ENCODE assay signal across 14 cellular contexts in the genomic region with DNA sequence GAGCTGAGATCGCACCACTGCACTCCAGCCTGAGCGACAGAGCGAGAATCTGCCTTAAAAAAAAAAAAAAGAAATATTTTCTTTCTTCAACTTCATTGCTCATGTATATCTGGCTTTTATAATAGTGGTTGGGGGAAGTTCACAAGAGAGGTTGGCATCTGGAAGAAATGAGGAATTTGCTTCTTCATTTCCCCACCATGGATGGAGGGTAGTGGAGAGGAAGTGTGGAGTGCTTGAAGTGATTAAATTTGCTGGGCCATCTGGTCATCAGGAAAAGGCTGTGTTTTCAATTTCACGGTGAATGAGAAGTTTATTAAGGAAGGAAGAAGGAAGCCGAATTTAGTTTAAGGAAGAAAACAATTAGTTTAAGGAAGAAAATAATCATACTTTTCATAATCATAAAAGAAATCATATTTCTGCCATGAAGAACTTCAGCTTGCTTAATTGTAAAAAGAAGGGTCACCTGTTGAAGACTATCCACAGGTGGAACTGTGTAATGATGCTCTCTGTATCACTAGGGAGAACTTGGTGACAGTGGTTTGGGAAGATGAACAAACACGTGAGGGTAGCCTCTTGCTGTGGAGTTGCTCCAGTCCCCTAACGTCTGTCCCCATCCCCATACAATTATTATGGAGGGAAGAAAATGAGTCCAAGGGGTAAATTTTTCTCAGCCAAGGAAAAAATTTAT.
DNase-seq lines count a peak whose midpoint lies in the region; ATAC-seq and TF ChIP-seq lines count a peak whose summit lies in the region.
"Had no signal": no experiment of that assay in that cellular context is flagged by ENCODE, and none has a peak within 500 bp of the region (broad histone marks: within the 10 kb centered on the region; RNA-seq: fewer than 3 reads in every experiment).

No MANE protein-coding gene starts in this region.

- DNase-seq in left ventricle myocardium superior: no peak
- no peak for DNase-seq in right atrium auricular region (ENCODE audit: low spot score)
- peak; percentile 19 for DNase-seq in SK-N-DZ (ENCODE audit: low spot score)
- DNase-seq in C1 segment of cervical spinal cord (lab: John Stamatoyannopoulos, UW): no peak
- DNase-seq in kidney tubule cell (ENCODE audit: low spot score): no peak
- DNase-seq: BE2C; Caco-2; CD8-positive, alpha-beta memory T cell; DND-41; GDM1; GOT3; H9 had no signal

- H3K27me3 ChIP-seq in right atrium auricular region: no peaks in the 10 kb centered on the region

- intact Hi-C loops in left ventricle myocardium superior (cut with micrococcal nuclease): no loop called here

- no peaks in the 10 kb centered on the region for H3K9me3 ChIP-seq in right atrium auricular region
- no peaks in the 10 kb centered on the region for H3K9me3 ChIP-seq in mesodermal cell (ENCODE audit: control insufficient read depth, low read length)
- H3K9me3 ChIP-seq: BE2C, Caco-2 had no signal

- H3K27ac ChIP-seq in right atrium auricular region: no peak overlapping the region
- peak overlapping the region; percentile 94 for H3K27ac ChIP-seq in mesodermal cell (ENCODE audit: low read depth, low read length, severe bottlenecking)

- TF ChIP-seq CTCF in right atrium auricular region (IDR thresholded peaks at IDR 0.05): no peak

- ATAC-seq in left ventricle myocardium superior (peak; percentile 45), HG02759 (IDR thresholded peaks at IDR 0.05; ENCODE audit: unreplicated experiment) (no peak)

- no peak overlapping the region for H3K4me3 ChIP-seq in right atrium auricular region
- H3K4me3 ChIP-seq in mesodermal cell (ENCODE audit: extremely low read depth, insufficient read depth, low read length, poor library complexity, severe bottlenecking): no peak overlapping the region

- WGBS in mesodermal cell (ENCODE audit: insufficient coverage in 2 of 2), 2 experiments: 94% methylated on average over 3 of the region's 7 CpGs; no CpG with 5 or more reads in 1 of the 2 experiments

- H3K4me1 ChIP-seq in right atrium auricular region (no peaks in the 10 kb centered on the region), mesodermal cell (ENCODE audit: control insufficient read depth, insufficient read depth, low read length, poor library complexity, severe bottlenecking) (peaks cover 42% of the 10 kb centered on the region)
- H3K4me1 ChIP-seq: BE2C had no signal

- H3K36me3 ChIP-seq in right atrium auricular region (no peaks in the 10 kb centered on the region), mesodermal cell (ENCODE audit: control insufficient read depth, insufficient read depth, low read length) (no peaks in the 10 kb centered on the region)
- H3K36me3 ChIP-seq: BE2C had no signal
